ENCODE assay signal across 10 cellular contexts in genomic region chrX:153411988-153412574, GRCh38. TPM values are rescaled to one million over a fixed set of nuclear protein-coding genes. Genes with fewer than 3 reads are reported as not detected.
DNase-seq lines count a peak whose midpoint lies in the region; ATAC-seq and TF ChIP-seq lines count a peak whose summit lies in the region.
"Had no signal": no experiment of that assay in that cellular context is flagged by ENCODE, and none has a peak within 500 bp of the region (broad histone marks: within the 10 kb centered on the region; RNA-seq: fewer than 3 reads in every experiment).

No MANE protein-coding gene starts in this region.

- TF ChIP-seq POLR2A in thyroid gland (IDR thresholded peaks at IDR 0.05) = no peak

- peaks cover 7% of the 10 kb centered on the region for H3K4me1 Mint-ChIP-seq in nephron

- no peak overlapping the region for H3K9ac ChIP-seq in MM.1S (ENCODE audit: low read length)

- H3K4me1 ChIP-seq in MM.1S (ENCODE audit: low read length) (no peaks in the 10 kb centered on the region), thyroid gland (peaks cover 0 to 10% of the 10 kb centered on the region in 2 donors)

- H3K36me3 ChIP-seq in MM.1S (replicated peaks; ENCODE audit: insufficient read depth, low read length) (no peaks in the 10 kb centered on the region), thyroid gland (no peaks in the 10 kb centered on the region)

- intact Hi-C loops in thyroid gland (cut with DNase I) = no loop called here

- peak overlapping the region; percentile 45 to 73 (median 62) for H3K4me3 Mint-ChIP-seq in nephron

- no peaks in the 10 kb centered on the region for H4K20me1 ChIP-seq in MM.1S (ENCODE audit: insufficient read depth, low read length)

- no peaks in the 10 kb centered on the region for H3K36me3 Mint-ChIP-seq in nephron (ENCODE audit: low read depth)

- no peaks in the 10 kb centered on the region for H3F3A ChIP-seq in MM.1S (ENCODE audit: insufficient read depth, low read length)

- peak overlapping the region; percentile 47; the same call in 1 of the 2 replicates for H3K4me3 ChIP-seq in MM.1S (ENCODE audit: low read length)
- peak overlapping the region in 1 of 3 donors; percentile 40 for H3K4me3 ChIP-seq in thyroid gland (replicated peaks in 1 of 3)

- no peak for ATAC-seq in HG03159 (IDR thresholded peaks at IDR 0.05; ENCODE audit: unreplicated experiment)

- no peaks in the 10 kb centered on the region for H3K79me2 ChIP-seq in MM.1S (ENCODE audit: low read length)

- no peaks in the 10 kb centered on the region for H3K9me2 ChIP-seq in MM.1S (replicated peaks; ENCODE audit: insufficient read depth, low read length)

- H3K27ac ChIP-seq in MM.1S (ENCODE audit: low read length) = no peak overlapping the region
- no peak overlapping the region for H3K27ac ChIP-seq in thyroid gland

- DNase-seq in COLO668 (lab: John Stamatoyannopoulos, UW; ENCODE audit: unreplicated experiment) (peak; percentile 19), MM.1S (no peak), cerebellar cortex (ENCODE audit: low spot score) (peak; percentile 21), thyroid gland (no peak), NCI-H2081 treated with DMSO at 0.1 percent for 48 hours (lab: John Stamatoyannopoulos, UW) (no peak)
- no peak for DNase-seq in activated CD8-positive, alpha-beta memory T cell treated with anti-CD3 and anti-CD28 coated beads for 24 hours

- H3K27ac Mint-ChIP-seq in nephron = peak overlapping the region in 1 of 3 experiments; percentile 42

- H3K27me3 Mint-ChIP-seq in nephron (ENCODE audit: low read depth) = peaks cover 6% of the 10 kb centered on the region

- no peak overlapping the region for H2AFZ ChIP-seq in MM.1S (ENCODE audit: low read length)

- H3K9me3 ChIP-seq in MM.1S (replicated peaks; ENCODE audit: insufficient read depth, low read length) = no peaks in the 10 kb centered on the region
- H3K9me3 ChIP-seq in thyroid gland = no peaks in the 10 kb centered on the region

- H3K27me3 ChIP-seq in MM.1S (replicated peaks; ENCODE audit: insufficient read depth, low read length) (0 out of 2 replicates have a peak, but pooled peaks cover 6% of the 10 kb centered on the region), thyroid gland (no peaks in the 10 kb centered on the region)

- TF ChIP-seq CTCF in MM.1S (IDR thresholded peaks at IDR 0.05; ENCODE audit: low read length) (no peak), nephron (IDR thresholded peaks at IDR 0.05; ENCODE audit: unreplicated experiment in 3 of 3) (no peak), thyroid gland (IDR thresholded peaks at IDR 0.05) (no peak)

- peak overlapping the region; percentile 63 for H3K4me2 ChIP-seq in MM.1S (ENCODE audit: low read depth, low read length)

- WGBS in thyroid gland, 2 donors = 61 to 62% methylated on average over 3 to 12 of the region's 17 CpGs

- H3K9me3 Mint-ChIP-seq in nephron = peaks cover 23% of the 10 kb centered on the region

RNA-seq across cellular contexts. Expression of gene ZFP92, which starts 0.8 kb away (rescaled TPM):
- total RNA-seq in thyroid gland = 1 to 10 TPM; 1.1 to 1.8 (median 1.4) TPM

RNA-seq across cellular contexts. Expression of gene PNMA6E, which starts 10.9 kb away (rescaled TPM):
- total RNA-seq in thyroid gland = not detected
- total RNA-seq: dermis microvascular lymphatic vessel endothelial cell, NCI-H460 had no signal

RNA-seq across cellular contexts. Expression of gene TREX2, which starts 33.8 kb away (rescaled TPM):
- 1 to 10 TPM in 2 of 4 donors, under 1 TPM in 1, not detected in 1; 0.40 to 8.9 (median 3.2) TPM for total RNA-seq in thyroid gland

RNA-seq across cellular contexts. Expression of gene HAUS7, which starts 58.3 kb away (rescaled TPM):
- 10 to 100 TPM; 20.7 to 46.8 (median 27.7) TPM for total RNA-seq in thyroid gland

Comparison
In these comparisons a context has a peak if more than half of its experiments do, and no peak if none do; other contexts are left out.
1. DNase-seq: peak in COLO668 (single experiment) and cerebellar cortex (single experiment); none in MM.1S (single experiment), thyroid gland (0 of 2), NCI-H2081 treated with DMSO at 0.1 percent for 48 hours (single experiment) and activated CD8-positive, alpha-beta memory T cell treated with anti-CD3 and anti-CD28 coated beads for 24 hours (single experiment).